In the genomic region with DNA sequence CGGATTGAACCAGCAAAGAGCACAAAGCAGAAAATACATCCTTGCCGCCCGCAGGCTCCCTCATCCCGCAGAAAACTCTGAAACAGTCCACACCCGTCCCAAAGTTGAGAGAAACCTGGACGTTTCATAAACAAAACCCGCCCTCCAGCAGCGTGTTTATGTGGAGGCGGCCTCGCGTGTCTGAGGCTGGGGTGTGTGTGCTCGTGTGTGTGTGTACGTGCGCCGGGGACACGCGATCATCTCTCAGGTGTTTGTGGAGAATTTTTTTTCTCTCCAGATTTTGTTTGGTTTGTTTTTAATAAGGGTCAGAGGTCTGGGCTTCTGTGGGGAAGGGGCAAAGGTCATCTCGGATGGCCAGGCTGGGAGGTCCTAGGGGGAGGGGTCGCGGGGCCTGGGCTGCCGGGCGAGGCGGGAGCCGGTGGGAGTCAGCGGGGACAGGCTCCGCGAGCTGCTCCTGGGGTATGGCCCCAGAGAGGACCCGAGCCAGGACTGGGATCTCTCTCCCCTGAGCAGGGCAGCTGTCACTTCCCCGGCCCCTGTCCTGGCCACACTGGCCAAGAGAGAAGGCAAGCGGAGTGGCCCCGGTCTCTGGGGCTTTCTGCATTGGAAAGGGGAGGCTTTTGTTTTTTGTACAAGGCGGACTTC, we compare ENCODE assay signal across 8 cellular contexts.
A peak's percentile ranks its signal among the peaks of the same experiment; 100 is the strongest.
DNase-seq lines count a peak whose midpoint lies in the region; ATAC-seq, FAIRE-seq and TF ChIP-seq lines count a peak whose summit lies in the region.

No MANE protein-coding gene starts in this region.

- peak; percentile 20 for ATAC-seq in omental fat pad (ENCODE audit: low FRiP score)
- no peak for ATAC-seq in HG03521 (IDR thresholded peaks at IDR 0.05; ENCODE audit: unreplicated experiment)
- no peak for ATAC-seq in GM18873 (IDR thresholded peaks at IDR 0.05; ENCODE audit: low FRiP score, unreplicated experiment)

- H3K4me3 ChIP-seq in AG10803 (ENCODE audit: low read length) = peak overlapping the region; percentile 56
- H3K4me3 ChIP-seq in KMS-11 (IDR thresholded peaks at IDR 0.05; ENCODE audit: insufficient read depth, low read depth, low read length) = no peak overlapping the region

- H4K20me1 ChIP-seq in KMS-11 (ENCODE audit: insufficient read depth) = no peaks in the 10 kb centered on the region

- peak; percentile 79 for DNase-seq in AG10803 (ENCODE audit: low read depth)
- peak; percentile 22 for DNase-seq in activated T-helper 1 cell treated with anti-CD3 and anti-CD28 coated beads, Interleukin-12 subunit alpha, Interleukin-12 subunit beta, Interleukin-2, Interleukin-4 antibody, amounts not matched to agents 30 ng/mL and 10 ng/mL and 1 ng/mL, durations not matched to agents 14 hours and 24 hours and 36 hours (ENCODE audit: low spot score)
- peak; percentile 54 for DNase-seq in fibroblast of peridontal ligament (ENCODE audit: extremely low read depth)
- DNase-seq in omental fat pad (ENCODE audit: low spot score) = no peak
- DNase-seq in GM12892 (ENCODE audit: insufficient read length) = no peak

- no peaks in the 10 kb centered on the region for H3K27me3 ChIP-seq in KMS-11 (ENCODE audit: insufficient read depth, low read depth)

- peak overlapping the region; percentile 99 for H3K27ac ChIP-seq in KMS-11

- H3K27me3 Mint-ChIP-seq in activated T-helper 1 cell treated with anti-CD3 and anti-CD28 coated beads, Interleukin-12 subunit alpha, Interleukin-12 subunit beta, Interleukin-2, Interleukin-4 antibody, amounts not matched to agents 30 ng/mL and 10 ng/mL and 1 ng/mL, durations not matched to agents 14 hours and 24 hours and 36 hours (ENCODE audit: insufficient read depth) = peaks cover 1% of the 10 kb centered on the region

- intact Hi-C loops in activated T-helper 1 cell treated with anti-CD3 and anti-CD28 coated beads, Interleukin-12 subunit alpha, Interleukin-12 subunit beta, Interleukin-2, Interleukin-4 antibody, amounts not matched to agents 30 ng/mL and 10 ng/mL and 1 ng/mL, durations not matched to agents 14 hours and 24 hours and 36 hours (cut with micrococcal nuclease) = no loop called here

- H3K9ac ChIP-seq in KMS-11 = peak overlapping the region; percentile 98

- TF ChIP-seq POLR2A in GM12892 (IDR thresholded peaks at IDR 0.05; ENCODE audit: low read depth, low read length) = no peak

- peak overlapping the region; percentile 75 for H3K4me2 ChIP-seq in KMS-11

- H2AFZ ChIP-seq in KMS-11 (ENCODE audit: low read depth) = no peak overlapping the region; the same call in 1 of the 2 replicates

- no peaks in the 10 kb centered on the region for H3K36me3 ChIP-seq in KMS-11 (ENCODE audit: insufficient read depth)

- H3K9me3 Mint-ChIP-seq in activated T-helper 1 cell treated with anti-CD3 and anti-CD28 coated beads, Interleukin-12 subunit alpha, Interleukin-12 subunit beta, Interleukin-2, Interleukin-4 antibody, amounts not matched to agents 30 ng/mL and 10 ng/mL and 1 ng/mL, durations not matched to agents 14 hours and 24 hours and 36 hours = peaks cover 13% of the 10 kb centered on the region

- TF ChIP-seq CTCF in AG10803 (conservative IDR thresholded peaks at IDR 0.05; ENCODE audit: low read length) = no peak
- no peak for TF ChIP-seq CTCF in KMS-11 (conservative IDR thresholded peaks at IDR 0.05; ENCODE audit: low read depth, low read length)
- no peak for TF ChIP-seq CTCF in omental fat pad (IDR thresholded peaks at IDR 0.05)

- no peaks in the 10 kb centered on the region for H3K79me2 ChIP-seq in KMS-11 (ENCODE audit: insufficient read depth, low read depth)

- H3K4me1 ChIP-seq in KMS-11 (ENCODE audit: low read depth, poor library complexity, severe bottlenecking) = peaks cover 21% of the 10 kb centered on the region

- H3K4me3 Mint-ChIP-seq in activated T-helper 1 cell treated with anti-CD3 and anti-CD28 coated beads, Interleukin-12 subunit alpha, Interleukin-12 subunit beta, Interleukin-2, Interleukin-4 antibody, amounts not matched to agents 30 ng/mL and 10 ng/mL and 1 ng/mL, durations not matched to agents 14 hours and 24 hours and 36 hours = peak overlapping the region; percentile 83

- H3K27ac Mint-ChIP-seq in activated T-helper 1 cell treated with anti-CD3 and anti-CD28 coated beads, Interleukin-12 subunit alpha, Interleukin-12 subunit beta, Interleukin-2, Interleukin-4 antibody, amounts not matched to agents 30 ng/mL and 10 ng/mL and 1 ng/mL, durations not matched to agents 14 hours and 24 hours and 36 hours = peak overlapping the region; percentile 98

- no peak for FAIRE-seq in GM12892 (lab: Jason Lieb, UNC)

- peaks cover 8% of the 10 kb centered on the region for H3K36me3 Mint-ChIP-seq in activated T-helper 1 cell treated with anti-CD3 and anti-CD28 coated beads, Interleukin-12 subunit alpha, Interleukin-12 subunit beta, Interleukin-2, Interleukin-4 antibody, amounts not matched to agents 30 ng/mL and 10 ng/mL and 1 ng/mL, durations not matched to agents 14 hours and 24 hours and 36 hours (ENCODE audit: low read depth)

- peaks cover 22% of the 10 kb centered on the region for H3K4me1 Mint-ChIP-seq in activated T-helper 1 cell treated with anti-CD3 and anti-CD28 coated beads, Interleukin-12 subunit alpha, Interleukin-12 subunit beta, Interleukin-2, Interleukin-4 antibody, amounts not matched to agents 30 ng/mL and 10 ng/mL and 1 ng/mL, durations not matched to agents 14 hours and 24 hours and 36 hours (ENCODE audit: low read depth)

Comparison
In these comparisons a context has a peak if more than half of its experiments do, and no peak if none do; other contexts are left out.
1. DNase-seq: peak in AG10803 (single experiment), activated T-helper 1 cell treated with anti-CD3 and anti-CD28 coated beads, Interleukin-12 subunit alpha, Interleukin-12 subunit beta, Interleukin-2, Interleukin-4 antibody, amounts not matched to agents 30 ng/mL and 10 ng/mL and 1 ng/mL, durations not matched to agents 14 hours and 24 hours and 36 hours (single experiment) and fibroblast of peridontal ligament (single experiment); none in omental fat pad (single experiment) and GM12892 (single experiment).